In the genomic region with DNA sequence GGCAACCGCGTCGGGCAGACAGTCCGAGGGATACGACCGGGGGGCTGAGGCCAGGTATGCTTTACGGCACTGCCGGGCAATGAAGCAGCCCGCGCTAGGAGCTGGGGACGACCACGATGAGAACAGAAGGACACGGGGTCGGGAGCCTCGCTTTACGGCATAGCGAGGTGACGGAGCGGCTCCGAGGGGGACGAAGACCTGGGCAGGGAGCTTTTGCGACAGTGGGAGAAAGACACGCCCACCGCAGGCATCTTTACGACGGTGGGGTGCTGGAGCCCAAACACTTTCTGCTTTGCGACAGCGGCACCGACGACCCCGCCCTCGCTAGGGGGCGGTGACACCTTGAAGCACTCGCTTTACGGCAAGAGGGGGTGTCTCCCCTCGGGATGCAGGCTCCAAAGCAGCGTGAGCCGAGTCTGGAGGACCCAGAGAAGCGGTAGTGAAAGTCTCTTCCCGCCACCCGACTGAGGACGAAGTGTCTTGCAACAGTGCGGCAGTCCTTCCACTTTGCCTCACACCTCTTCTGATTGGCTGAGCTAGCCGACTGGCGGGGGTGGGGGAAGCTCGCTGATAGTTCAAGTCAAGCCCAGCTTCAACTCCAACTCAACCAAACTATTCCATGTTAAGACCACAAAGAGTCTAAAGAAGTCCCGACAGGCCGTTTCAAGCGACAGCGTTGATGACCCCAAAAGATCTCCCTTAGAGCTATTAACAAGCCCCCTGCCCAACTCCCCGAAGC, we compare ENCODE assay signal across 8 cellular contexts. TPM values are rescaled to one million over a fixed set of nuclear protein-coding genes. Genes with fewer than 3 reads are reported as not detected.
DNase-seq lines count a peak whose midpoint lies in the region; ATAC-seq and TF ChIP-seq lines count a peak whose summit lies in the region.

No MANE protein-coding gene starts in this region.

- H3K36me3 Mint-ChIP-seq in naive thymus-derived CD8-positive, alpha-beta T cell = peaks cover 0 to 14% (median 0%) of the 10 kb centered on the region in 3 donors
- H3K36me3 Mint-ChIP-seq in stimulated activated naive B cell treated with anti-CD40 and anti-IgM and Interleukin-4, amounts not matched to agents 10 μg/mL and 1 μg/mL and 100 μg/mL, for 72 hours = peaks cover 17 to 34% of the 10 kb centered on the region in 2 donors

- CTCF ChIA-PET in RWPE1 (lab: Yijun Ruan, JAX) = interaction anchor here (0.9 to 1.0 kb wide), 3 partner anchors 12 to 19 kb away, joined by 3 to 6 read pairs (median 3); no protein-coding TSS in a partner anchor

- peak; percentile 98 for DNase-seq in EH (ENCODE audit: low read depth)
- peak; percentile 88 for DNase-seq in GOT3 (lab: John Stamatoyannopoulos, UW)
- DNase-seq in LoVo (ENCODE audit: low spot score) = peak; percentile 99
- peak; percentile 98 for DNase-seq in RWPE1 (ENCODE audit: low spot score)
- peak; percentile 92 for DNase-seq in activated T-helper 9 cell treated with anti-CD3 and anti-CD28 coated beads, Interleukin-2, amount 50 U/mL, for 16 hours (ENCODE audit: low read depth)
- peak; percentile 98 for DNase-seq in fibroblast of mammary gland (ENCODE audit: low read depth)
- peak; percentile 89 to 99 (median 95) for DNase-seq in naive thymus-derived CD8-positive, alpha-beta T cell
- peak; percentile 99 for DNase-seq in stimulated activated naive B cell treated with anti-CD40 and anti-IgM and Interleukin-4, amounts not matched to agents 10 μg/mL and 1 μg/mL and 100 μg/mL, for 72 hours

- POLR2A ChIA-PET in RWPE1 (lab: Yijun Ruan, JAX; ENCODE audit: low non-redundant PET) = interaction anchor here (0.5 to 1.3 kb wide), 6 partner anchors 21 to 633 kb away, joined by 3 to 5 read pairs (median 3); no protein-coding TSS in a partner anchor
- POLR2A ChIA-PET in naive thymus-derived CD8-positive, alpha-beta T cell (lab: Charles Lee) = interaction anchor here (0.5 to 10.5 kb wide), 29 partner anchors 8 to 358 kb away, joined by 3 to 168 read pairs (median 4); partner anchors contain the start of genes DVL2, EIF5A, GABARAP and GPS2

- peak overlapping the region; percentile 94 to 98 (median 98) for H3K27ac Mint-ChIP-seq in naive thymus-derived CD8-positive, alpha-beta T cell
- peak overlapping the region; percentile 99 for H3K27ac Mint-ChIP-seq in stimulated activated naive B cell treated with anti-CD40 and anti-IgM and Interleukin-4, amounts not matched to agents 10 μg/mL and 1 μg/mL and 100 μg/mL, for 72 hours

- H3K4me3 Mint-ChIP-seq in naive thymus-derived CD8-positive, alpha-beta T cell = peak overlapping the region; percentile 90 to 98 (median 96)
- peak overlapping the region; percentile 91 to 95 for H3K4me3 Mint-ChIP-seq in stimulated activated naive B cell treated with anti-CD40 and anti-IgM and Interleukin-4, amounts not matched to agents 10 μg/mL and 1 μg/mL and 100 μg/mL, for 72 hours

- H3K4me1 Mint-ChIP-seq in naive thymus-derived CD8-positive, alpha-beta T cell = peaks cover 30 to 54% (median 43%) of the 10 kb centered on the region in 4 donors
- peaks cover 41 to 66% of the 10 kb centered on the region in 2 donors for H3K4me1 Mint-ChIP-seq in stimulated activated naive B cell treated with anti-CD40 and anti-IgM and Interleukin-4, amounts not matched to agents 10 μg/mL and 1 μg/mL and 100 μg/mL, for 72 hours

- H3K27ac ChIP-seq in RWPE1 = peak overlapping the region; percentile 93

- peaks cover 0 to 2% (median 0%) of the 10 kb centered on the region in 5 donors for H3K27me3 Mint-ChIP-seq in naive thymus-derived CD8-positive, alpha-beta T cell
- H3K27me3 Mint-ChIP-seq in stimulated activated naive B cell treated with anti-CD40 and anti-IgM and Interleukin-4, amounts not matched to agents 10 μg/mL and 1 μg/mL and 100 μg/mL, for 72 hours = no peaks in the 10 kb centered on the region

- TF ChIP-seq CTCF in RWPE1 (conservative IDR thresholded peaks at IDR 0.05; ENCODE audit: low read depth) = no peak
- no peak for TF ChIP-seq CTCF in fibroblast of mammary gland (conservative IDR thresholded peaks at IDR 0.05; ENCODE audit: control insufficient read depth, insufficient read depth, low read depth, low read length)

- H3K4me3 ChIP-seq in fibroblast of mammary gland (ENCODE audit: control insufficient read depth, low read depth, low read length) = peak overlapping the region; percentile 90

- peak; percentile 58 to 64 for ATAC-seq in naive thymus-derived CD8-positive, alpha-beta T cell
- peak; percentile 78 to 83 for ATAC-seq in stimulated activated naive B cell treated with anti-CD40 and anti-IgM and Interleukin-4, amounts not matched to agents 10 μg/mL and 1 μg/mL and 100 μg/mL, for 72 hours (replicated peaks)

- H3K9me3 Mint-ChIP-seq in naive thymus-derived CD8-positive, alpha-beta T cell = no peaks in the 10 kb centered on the region
- H3K9me3 Mint-ChIP-seq in stimulated activated naive B cell treated with anti-CD40 and anti-IgM and Interleukin-4, amounts not matched to agents 10 μg/mL and 1 μg/mL and 100 μg/mL, for 72 hours = no peaks in the 10 kb centered on the region

RNA-seq across cellular contexts. Expression of gene NEURL4, which starts 0.4 kb away (rescaled TPM):
- total RNA-seq in naive thymus-derived CD8-positive, alpha-beta T cell = 10 to 100 TPM; 74.7 to 82.7 TPM
- polyA plus RNA-seq in naive thymus-derived CD8-positive, alpha-beta T cell = 1 to 10 TPM in 2 of 3 donors, under 1 TPM in 1; 0.90 to 2.7 (median 1.1) TPM

RNA-seq across cellular contexts. Expression of gene ACAP1, which starts 6.8 kb away (rescaled TPM):
- total RNA-seq in naive thymus-derived CD8-positive, alpha-beta T cell = 100 to 1,000 TPM; 450 to 466 TPM
- polyA plus RNA-seq in naive thymus-derived CD8-positive, alpha-beta T cell = 100 to 1,000 TPM; 246 to 295 (median 283) TPM

RNA-seq across cellular contexts. Expression of gene GPS2, which starts 14.4 kb away (rescaled TPM):
- 100 to 1,000 TPM; 146 to 147 TPM for total RNA-seq in naive thymus-derived CD8-positive, alpha-beta T cell
- 100 to 1,000 TPM in 1 of 3 donors, 10 to 100 TPM in 2; 75.7 to 107 (median 98.6) TPM for polyA plus RNA-seq in naive thymus-derived CD8-positive, alpha-beta T cell

RNA-seq across cellular contexts. Expression of gene EIF5A, which starts 22.1 kb away (rescaled TPM):
- 100 to 1,000 TPM; 308 to 327 TPM for total RNA-seq in naive thymus-derived CD8-positive, alpha-beta T cell
- 100 to 1,000 TPM; 209 to 690 (median 643) TPM for polyA plus RNA-seq in naive thymus-derived CD8-positive, alpha-beta T cell

RNA-seq across cellular contexts. Expression of gene KCTD11, which starts 22.4 kb away (rescaled TPM):
- 1 to 10 TPM; 4.6 to 5.0 TPM for total RNA-seq in naive thymus-derived CD8-positive, alpha-beta T cell
- polyA plus RNA-seq in naive thymus-derived CD8-positive, alpha-beta T cell = 1 to 10 TPM; 1.2 to 1.6 (median 1.3) TPM

Comparison
In these comparisons a context has a peak if more than half of its experiments do, and no peak if none do; other contexts are left out.
1. Peak in every context shown above with its lines: DNase-seq, ATAC-seq, H3K4me3 ChIP-seq and H3K27ac ChIP-seq.